ENCODE assay signal across 39 cellular contexts in genomic region chr2:21078296-21078695, GRCh38. TPM values are rescaled to one million over a fixed set of nuclear protein-coding genes. Genes with fewer than 3 reads are reported as not detected.
"Had no signal": no experiment of that assay in that cellular context is flagged by ENCODE, and none has a peak within 500 bp of the region (broad histone marks: within the 10 kb centered on the region; RNA-seq: fewer than 3 reads in every experiment).

No MANE protein-coding gene starts in this region.

- H3K9ac ChIP-seq: KMS-11 had no signal

- H3K4me2 ChIP-seq: KMS-11 had no signal

- DNase-seq: Karpas-422, Kasumi-1, MG63, MM.1S, MV-4-11, NCI-H1048, NCI-H1092, NCI-H1092 treated with DMSO at 0.1 percent for 48 hours, NCI-H1105, NCI-H1105 treated with DMSO at 0.1 percent for 48 hours, NCI-H1417, NCI-H1417 treated with DMSO at 0.1 percent for 48 hours, NCI-H1436, NCI-H1436 treated with DMSO at 0.1 percent for 48 hours, NCI-H146, NCI-H1694, NCI-H1694 treated with DMSO at 0.1 percent for 48 hours, NCI-H187, NCI-H187 treated with DMSO at 0.1 percent for 48 hours, NCI-H1930, NCI-H2029, NCI-H2029 treated with DMSO at 0.1 percent for 48 hours, NCI-H2081, NCI-H2081 treated with DMSO at 0.1 percent for 48 hours, NCI-H2107, NCI-H2171, NCI-H2171 treated with DMSO at 0.1 percent for 48 hours, NCI-H2227 treated with DMSO at 0.1 percent for 48 hours, NCI-H226, NCI-H345, NCI-H446, NCI-H446 treated with DMSO at 0.1 percent for 48 hours, NCI-H510A, NCI-H510A treated with DMSO at 0.1 percent for 48 hours had no signal

- H3K27me3 ChIP-seq: MG63 had no signal

- H3K27ac ChIP-seq: KMS-11 had no signal

- H3K4me3 ChIP-seq: MG63 had no signal

- H3K9me3 ChIP-seq: MG63 had no signal

- H3K36me3 ChIP-seq: MG63 had no signal

RNA-seq across cellular contexts. Expression of gene APOB, which starts 34.4 kb away (rescaled TPM):
- total RNA-seq: LHCN-M2, M059J, MCF 10A, NCI-H460 had no signal

RNA-seq across cellular contexts. Expression of gene TDRD15, which starts 45.5 kb away (rescaled TPM):
- total RNA-seq: LHCN-M2, M059J, MCF 10A, NCI-H460 had no signal
